22 cellular contexts compared by ENCODE assay signal in the genomic region with DNA sequence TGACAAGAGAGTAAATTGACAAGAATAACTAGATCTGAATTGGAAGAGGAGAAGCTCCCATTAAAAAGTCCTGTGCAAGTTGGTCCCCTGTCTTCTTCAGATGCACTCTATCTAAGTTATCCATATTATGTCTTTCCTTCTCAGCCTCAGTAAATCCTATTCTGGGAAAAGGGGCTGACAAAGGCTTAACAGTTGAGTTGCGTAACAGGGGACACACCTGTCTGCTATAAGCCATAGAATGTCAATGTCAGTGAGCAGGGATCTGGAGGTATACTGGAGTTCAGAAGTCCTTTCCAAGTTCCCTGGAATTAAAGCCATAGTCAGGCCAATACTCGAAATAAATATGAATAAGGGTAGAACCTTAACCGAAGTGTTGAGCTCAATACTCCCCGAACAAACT. TPM values are rescaled to one million over a fixed set of nuclear protein-coding genes. Genes with fewer than 3 reads are reported as not detected.
A peak's percentile ranks its signal among the peaks of the same experiment; 100 is the strongest.
DNase-seq lines count a peak whose midpoint lies in the region; ATAC-seq and TF ChIP-seq lines count a peak whose summit lies in the region.
"Had no signal": no experiment of that assay in that cellular context is flagged by ENCODE, and none has a peak within 500 bp of the region (broad histone marks: within the 10 kb centered on the region; RNA-seq: fewer than 3 reads in every experiment).

No MANE protein-coding gene starts in this region.

- H3K27ac Mint-ChIP-seq in T-helper 1 cell treated with Interleukin-12 subunit alpha and Interleukin-12 subunit beta and Interleukin-4 antibody, amounts not matched to agents 30 μg/mL and 1 μg/mL, for 36 hours: peak overlapping the region; percentile 93
- H3K27ac Mint-ChIP-seq in endothelial cell (ENCODE audit: unreplicated experiment) (no peak overlapping the region), nephron progenitor cell (no peak overlapping the region)
- H3K27ac Mint-ChIP-seq: B cell, neural progenitor cell had no signal

- 78 to 89% methylated on average over 3 to 4 of the region's 4 CpGs for WGBS in gastroesophageal sphincter (ENCODE audit: low coverage in 1 of 2), 2 donors

- TF ChIP-seq CTCF in Peyer's patch (IDR thresholded peaks at IDR 0.05) (no peak), endothelial cell (IDR thresholded peaks at IDR 0.05; ENCODE audit: unreplicated experiment) (no peak), gastroesophageal sphincter (IDR thresholded peaks at IDR 0.05) (no peak), nephron progenitor cell (IDR thresholded peaks at IDR 0.05) (no peak)

- no peak for TF ChIP-seq EP300 in gastroesophageal sphincter (IDR thresholded peaks at IDR 0.05)

- ATAC-seq in gastroesophageal sphincter: no peak
- ATAC-seq: left lobe of liver, psoas muscle had no signal

- no peaks in the 10 kb centered on the region for H3K36me3 ChIP-seq in BLaER1 treated with 17β-estradiol and CSF1 and Interleukin-3, amounts not matched to agents 10 nM and 100 nM
- no peaks in the 10 kb centered on the region for H3K36me3 ChIP-seq in Peyer's patch
- H3K36me3 ChIP-seq in effector memory CD4-positive, alpha-beta T cell (ENCODE audit: control insufficient read depth, insufficient read depth, low read length): no peaks in the 10 kb centered on the region
- no peaks in the 10 kb centered on the region for H3K36me3 ChIP-seq in gastroesophageal sphincter
- H3K36me3 ChIP-seq: cardiac muscle cell, neural progenitor cell, SJSA1, uterus had no signal

- H3K27ac ChIP-seq in BLaER1 treated with 17β-estradiol and CSF1 and Interleukin-3, amounts not matched to agents 10 nM and 100 nM: no peak overlapping the region
- H3K27ac ChIP-seq in Peyer's patch (peak overlapping the region; percentile 8 to 39 (median 19)), gastroesophageal sphincter (no peak overlapping the region)
- peak overlapping the region; percentile 44 for H3K27ac ChIP-seq in effector memory CD4-positive, alpha-beta T cell (ENCODE audit: insufficient read depth, low read length, poor library complexity, severe bottlenecking)
- H3K27ac ChIP-seq: cardiac muscle cell, dorsolateral prefrontal cortex, neural progenitor cell, PC-9, psoas muscle, SJSA1, uterus had no signal

- H3K4me1 Mint-ChIP-seq in T-helper 1 cell treated with Interleukin-12 subunit alpha and Interleukin-12 subunit beta and Interleukin-4 antibody, amounts not matched to agents 30 μg/mL and 1 μg/mL, for 36 hours (ENCODE audit: low read depth): peaks cover 47% of the 10 kb centered on the region
- H3K4me1 Mint-ChIP-seq in endothelial cell (ENCODE audit: unreplicated experiment) (no peaks in the 10 kb centered on the region), nephron progenitor cell (no peaks in the 10 kb centered on the region)
- H3K4me1 Mint-ChIP-seq: neural progenitor cell had no signal

- peak overlapping the region in 7 of 11 experiments; percentile 17 to 58 (median 46); a peak in 13 of 22 replicates for H3K4me2 ChIP-seq in BLaER1 treated with 17β-estradiol and CSF1 and Interleukin-3, amounts not matched to agents 10 nM and 100 nM
- H3K4me2 ChIP-seq: neural progenitor cell, PC-9 had no signal

- H3K4me1 ChIP-seq in BLaER1 treated with 17β-estradiol and CSF1 and Interleukin-3, amounts not matched to agents 10 nM and 100 nM: peaks cover 17 to 31% (median 23%) of the 10 kb centered on the region in 10 experiments
- peaks cover 0 to 4% (median 0%) of the 10 kb centered on the region in 4 donors for H3K4me1 ChIP-seq in Peyer's patch
- peaks cover 28% of the 10 kb centered on the region for H3K4me1 ChIP-seq in effector memory CD4-positive, alpha-beta T cell (ENCODE audit: control insufficient read depth, insufficient read depth, low read length, poor library complexity, severe bottlenecking)
- peaks cover 0 to 5% (median 0%) of the 10 kb centered on the region in 3 donors for H3K4me1 ChIP-seq in gastroesophageal sphincter
- H3K4me1 ChIP-seq: neural progenitor cell, psoas muscle, SJSA1, uterus had no signal

- no peaks in the 10 kb centered on the region for H4K20me1 ChIP-seq in BLaER1 treated with 17β-estradiol and CSF1 and Interleukin-3, amounts not matched to agents 10 nM and 100 nM

- H3K9ac ChIP-seq in BLaER1 treated with 17β-estradiol and CSF1 and Interleukin-3, amounts not matched to agents 10 nM and 100 nM: no peak overlapping the region
- H3K9ac ChIP-seq: neural progenitor cell had no signal

- H3K27me3 ChIP-seq in BLaER1 treated with 17β-estradiol and CSF1 and Interleukin-3, amounts not matched to agents 10 nM and 100 nM: peaks cover 0 to 25% (median 0%) of the 10 kb centered on the region in 11 experiments; a peak in 3 of 22 replicates
- H3K27me3 ChIP-seq in Peyer's patch (no peaks in the 10 kb centered on the region), gastroesophageal sphincter (no peaks in the 10 kb centered on the region)
- H3K27me3 ChIP-seq in effector memory CD4-positive, alpha-beta T cell (replicated peaks; ENCODE audit: control insufficient read depth, insufficient read depth, low read length, poor library complexity, severe bottlenecking): no peaks in the 10 kb centered on the region
- H3K27me3 ChIP-seq: cardiac muscle cell, neural progenitor cell, SJSA1, uterus had no signal

- no peak overlapping the region for H3K4me3 ChIP-seq in BLaER1 treated with 17β-estradiol and CSF1 and Interleukin-3, amounts not matched to agents 10 nM and 100 nM
- H3K4me3 ChIP-seq in Peyer's patch (no peak overlapping the region), gastroesophageal sphincter (no peak overlapping the region)
- no peak overlapping the region for H3K4me3 ChIP-seq in effector memory CD4-positive, alpha-beta T cell (ENCODE audit: insufficient read depth, low read depth, low read length, poor library complexity, severe bottlenecking)
- H3K4me3 ChIP-seq: cardiac muscle cell, dorsolateral prefrontal cortex, neural progenitor cell, PC-9, psoas muscle, SJSA1, uterus had no signal

- no peak for DNase-seq in T-helper 1 cell
- DNase-seq in Peyer's patch: no peak
- no peak for DNase-seq in effector memory CD4-positive, alpha-beta T cell
- no peak for DNase-seq in endothelial cell (ENCODE audit: low spot score)
- DNase-seq in nephron progenitor cell: no peak
- DNase-seq: dorsolateral prefrontal cortex, GOT3, NCI-H1694, NCI-H748 treated with DMSO at 0.1 percent for 48 hours, PC-9, psoas muscle, T1000, uterus had no signal

- no peaks in the 10 kb centered on the region for H3K27me3 Mint-ChIP-seq in T-helper 1 cell treated with Interleukin-12 subunit alpha and Interleukin-12 subunit beta and Interleukin-4 antibody, amounts not matched to agents 30 μg/mL and 1 μg/mL, for 36 hours (ENCODE audit: low read depth)
- H3K27me3 Mint-ChIP-seq in endothelial cell (ENCODE audit: unreplicated experiment): peaks cover 3% of the 10 kb centered on the region
- peaks cover 4% of the 10 kb centered on the region for H3K27me3 Mint-ChIP-seq in nephron progenitor cell (ENCODE audit: low read depth, poor library complexity)
- H3K27me3 Mint-ChIP-seq: B cell had no signal

- H3K9me3 ChIP-seq in BLaER1 treated with 17β-estradiol and CSF1 and Interleukin-3, amounts not matched to agents 10 nM and 100 nM (replicated peaks in 1 of 11): no peaks in the 10 kb centered on the region
- H3K9me3 ChIP-seq in Peyer's patch (no peaks in the 10 kb centered on the region), gastroesophageal sphincter (no peaks in the 10 kb centered on the region)
- no peaks in the 10 kb centered on the region for H3K9me3 ChIP-seq in effector memory CD4-positive, alpha-beta T cell (ENCODE audit: control insufficient read depth, low read length)
- H3K9me3 ChIP-seq: psoas muscle, SJSA1, uterus had no signal

- TF ChIP-seq POLR2A in Peyer's patch (IDR thresholded peaks at IDR 0.05): no peak
- no peak for TF ChIP-seq POLR2A in gastroesophageal sphincter (IDR thresholded peaks at IDR 0.05)

- H3K9me3 Mint-ChIP-seq in T-helper 1 cell treated with Interleukin-12 subunit alpha and Interleukin-12 subunit beta and Interleukin-4 antibody, amounts not matched to agents 30 μg/mL and 1 μg/mL, for 36 hours: no peaks in the 10 kb centered on the region
- no peaks in the 10 kb centered on the region for H3K9me3 Mint-ChIP-seq in endothelial cell (ENCODE audit: unreplicated experiment)
- no peaks in the 10 kb centered on the region for H3K9me3 Mint-ChIP-seq in nephron progenitor cell
- H3K9me3 Mint-ChIP-seq: neural progenitor cell had no signal

- peak overlapping the region; percentile 75 for H3K4me3 Mint-ChIP-seq in T-helper 1 cell treated with Interleukin-12 subunit alpha and Interleukin-12 subunit beta and Interleukin-4 antibody, amounts not matched to agents 30 μg/mL and 1 μg/mL, for 36 hours
- H3K4me3 Mint-ChIP-seq in endothelial cell (ENCODE audit: unreplicated experiment): no peak overlapping the region
- no peak overlapping the region for H3K4me3 Mint-ChIP-seq in nephron progenitor cell
- H3K4me3 Mint-ChIP-seq: B cell, neural progenitor cell had no signal

- no peaks in the 10 kb centered on the region for H3K36me3 Mint-ChIP-seq in T-helper 1 cell treated with Interleukin-12 subunit alpha and Interleukin-12 subunit beta and Interleukin-4 antibody, amounts not matched to agents 30 μg/mL and 1 μg/mL, for 36 hours (ENCODE audit: low read depth)
- H3K36me3 Mint-ChIP-seq in endothelial cell (ENCODE audit: low read depth, unreplicated experiment) (no peaks in the 10 kb centered on the region), nephron progenitor cell (ENCODE audit: low read depth) (no peaks in the 10 kb centered on the region)
- H3K36me3 Mint-ChIP-seq: neural progenitor cell had no signal

RNA-seq across cellular contexts. Expression of gene TNIP3, which starts 26.3 kb away (rescaled TPM):
- under 1 TPM in 1 of 4 donors, not detected in 3; 0.88 TPM for total RNA-seq in Peyer's patch
- 4.0 TPM for total RNA-seq in endothelial cell (ENCODE audit: unreplicated experiment)
- total RNA-seq in gastroesophageal sphincter: under 1 TPM in 1 of 4 donors, not detected in 3; 0.81 TPM
- total RNA-seq: B cell, cardiac muscle cell, G401, left lobe of liver, psoas muscle had no signal

Comparison
In these comparisons a context has a peak if more than half of its experiments do, and no peak if none do; other contexts are left out.
1. H3K27ac ChIP-seq: peak in Peyer's patch (4 of 4) and effector memory CD4-positive, alpha-beta T cell (single experiment); none in BLaER1 treated with 17β-estradiol and CSF1 and Interleukin-3, amounts not matched to agents 10 nM and 100 nM (0 of 11) and gastroesophageal sphincter (0 of 4).